In genomic region chr16:15915555-15916081, GRCh38 we compare ENCODE assay signal across 23 cellular contexts. TPM values are rescaled to one million over a fixed set of nuclear protein-coding genes. Genes with fewer than 3 reads are reported as not detected.
DNase-seq lines count a peak whose midpoint lies in the region; ATAC-seq and TF ChIP-seq lines count a peak whose summit lies in the region.
"Had no signal": no experiment of that assay in that cellular context is flagged by ENCODE, and none has a peak within 500 bp of the region (broad histone marks: within the 10 kb centered on the region; RNA-seq: fewer than 3 reads in every experiment).

No MANE protein-coding gene starts in this region.

- no peaks in the 10 kb centered on the region for H3K27me3 Mint-ChIP-seq in activated T-cell treated with anti-CD3 and anti-CD28 coated beads, Interleukin-2, amount 50 U/mL, for 72 hours (ENCODE audit: low read depth)
- peaks cover 2% of the 10 kb centered on the region for H3K27me3 Mint-ChIP-seq in activated T-cell treated with anti-CD3 and anti-CD28 coated beads, Interleukin-2, amount 50 U/mL, for 4 hours (ENCODE audit: low read depth)
- H3K27me3 Mint-ChIP-seq in stimulated activated naive CD8-positive, alpha-beta T cell treated with anti-CD3 and anti-CD28 coated beads, Interleukin-15, amount 100 ng/mL, for 72 hours, result no peaks in the 10 kb centered on the region
- peaks cover 6% of the 10 kb centered on the region for H3K27me3 Mint-ChIP-seq in T-helper 2 cell treated with Interferon-gamma antibody and Interleukin-4, amounts not matched to agents 5 μg/mL and 100 μg/mL, for 36 hours (ENCODE audit: low read depth)

- H3K27ac Mint-ChIP-seq in activated T-cell treated with anti-CD3 and anti-CD28 coated beads, Interleukin-2, amount 50 U/mL, for 72 hours, result no peak overlapping the region
- H3K27ac Mint-ChIP-seq in stimulated activated naive CD8-positive, alpha-beta T cell treated with anti-CD3 and anti-CD28 coated beads, Interleukin-15, amount 100 ng/mL, for 72 hours, result no peak overlapping the region
- no peak overlapping the region for H3K27ac Mint-ChIP-seq in T-helper 2 cell treated with Interferon-gamma antibody and Interleukin-4, amounts not matched to agents 5 μg/mL and 100 μg/mL, for 36 hours
- H3K27ac Mint-ChIP-seq: CD4-positive, CD25-positive, alpha-beta regulatory T cell; GM23338 had no signal

- no peak overlapping the region for H3K27ac ChIP-seq in transverse colon

- ATAC-seq in activated T-cell treated with anti-CD3 and anti-CD28 coated beads, Interleukin-2, amount 50 U/mL, for 72 hours (replicated peaks in 1 of 2), result peak; percentile 55 to 68
- ATAC-seq in activated T-cell treated with anti-CD3 and anti-CD28 coated beads, Interleukin-2, amount 50 U/mL, for 4 hours, result no peak
- peak; percentile 59 for ATAC-seq in stimulated activated naive CD8-positive, alpha-beta T cell treated with anti-CD3 and anti-CD28 coated beads, Interleukin-15, amount 100 ng/mL, for 72 hours
- ATAC-seq in stimulated activated naive CD8-positive, alpha-beta T cell treated with anti-CD3 and anti-CD28 coated beads, Interleukin-15, Interleukin-2, amounts not matched to agents 100 U/mL and 50 U/mL, for 24 hours, result no peak
- ATAC-seq: GM12878, GM23338 had no signal

- no peak for TF ChIP-seq EP300 in transverse colon (IDR thresholded peaks at IDR 0.05; ENCODE audit: low read depth)

- no peak overlapping the region for H3K4me3 Mint-ChIP-seq in activated T-cell treated with anti-CD3 and anti-CD28 coated beads, Interleukin-2, amount 50 U/mL, for 72 hours
- no peak overlapping the region for H3K4me3 Mint-ChIP-seq in activated T-cell treated with anti-CD3 and anti-CD28 coated beads, Interleukin-2, amount 50 U/mL, for 4 hours
- no peak overlapping the region for H3K4me3 Mint-ChIP-seq in stimulated activated naive CD8-positive, alpha-beta T cell treated with anti-CD3 and anti-CD28 coated beads, Interleukin-15, amount 100 ng/mL, for 72 hours
- H3K4me3 Mint-ChIP-seq in T-helper 2 cell treated with Interferon-gamma antibody and Interleukin-4, amounts not matched to agents 5 μg/mL and 100 μg/mL, for 36 hours, result no peak overlapping the region
- H3K4me3 Mint-ChIP-seq: CD4-positive, CD25-positive, alpha-beta regulatory T cell; CD8-positive, alpha-beta memory T cell; GM23338 had no signal

- no peak for TF ChIP-seq CTCF in transverse colon (IDR thresholded peaks at IDR 0.05)

- peaks cover 10% of the 10 kb centered on the region for H3K4me1 Mint-ChIP-seq in activated T-cell treated with anti-CD3 and anti-CD28 coated beads, Interleukin-2, amount 50 U/mL, for 72 hours (ENCODE audit: low read depth)
- H3K4me1 Mint-ChIP-seq in activated T-cell treated with anti-CD3 and anti-CD28 coated beads, Interleukin-2, amount 50 U/mL, for 4 hours (ENCODE audit: low read depth), result peaks cover 11% of the 10 kb centered on the region
- H3K4me1 Mint-ChIP-seq in stimulated activated naive CD8-positive, alpha-beta T cell treated with anti-CD3 and anti-CD28 coated beads, Interleukin-15, amount 100 ng/mL, for 72 hours, result peaks cover 10% of the 10 kb centered on the region
- H3K4me1 Mint-ChIP-seq in T-helper 2 cell treated with Interferon-gamma antibody and Interleukin-4, amounts not matched to agents 5 μg/mL and 100 μg/mL, for 36 hours (ENCODE audit: low read depth), result peaks cover 15% of the 10 kb centered on the region
- H3K4me1 Mint-ChIP-seq: GM23338 had no signal

- TF ChIP-seq POLR2A in transverse colon (IDR thresholded peaks at IDR 0.05), result no peak

- WGBS in transverse colon (ENCODE audit: low coverage in 1 of 2), 2 donors, result 66 to 71% methylated on average over 5 of the region's 5 CpGs

- no peaks in the 10 kb centered on the region for H3K9me3 ChIP-seq in transverse colon
- H3K9me3 ChIP-seq: BE2C had no signal

- H3K36me3 Mint-ChIP-seq in activated T-cell treated with anti-CD3 and anti-CD28 coated beads, Interleukin-2, amount 50 U/mL, for 72 hours (ENCODE audit: insufficient read depth in 2 of 2), result no peaks in the 10 kb centered on the region
- H3K36me3 Mint-ChIP-seq in activated T-cell treated with anti-CD3 and anti-CD28 coated beads, Interleukin-2, amount 50 U/mL, for 4 hours (ENCODE audit: insufficient read depth), result no peaks in the 10 kb centered on the region
- no peaks in the 10 kb centered on the region for H3K36me3 Mint-ChIP-seq in T-helper 2 cell treated with Interferon-gamma antibody and Interleukin-4, amounts not matched to agents 5 μg/mL and 100 μg/mL, for 36 hours (ENCODE audit: low read depth)
- H3K36me3 Mint-ChIP-seq: CD4-positive, CD25-positive, alpha-beta regulatory T cell had no signal

- peaks cover 3 to 4% of the 10 kb centered on the region in 2 donors for H3K9me3 Mint-ChIP-seq in activated T-cell treated with anti-CD3 and anti-CD28 coated beads, Interleukin-2, amount 50 U/mL, for 72 hours
- no peaks in the 10 kb centered on the region for H3K9me3 Mint-ChIP-seq in activated T-cell treated with anti-CD3 and anti-CD28 coated beads, Interleukin-2, amount 50 U/mL, for 4 hours
- no peaks in the 10 kb centered on the region for H3K9me3 Mint-ChIP-seq in stimulated activated naive CD8-positive, alpha-beta T cell treated with anti-CD3 and anti-CD28 coated beads, Interleukin-15, amount 100 ng/mL, for 72 hours
- no peaks in the 10 kb centered on the region for H3K9me3 Mint-ChIP-seq in T-helper 2 cell treated with Interferon-gamma antibody and Interleukin-4, amounts not matched to agents 5 μg/mL and 100 μg/mL, for 36 hours
- H3K9me3 Mint-ChIP-seq: CD8-positive, alpha-beta memory T cell had no signal

- peak in 1 of 2 donors; percentile 6 for DNase-seq in activated T-cell treated with anti-CD3 and anti-CD28 coated beads, Interleukin-2, amount 50 U/mL, for 72 hours
- DNase-seq in activated T-cell treated with anti-CD3 and anti-CD28 coated beads, Interleukin-2, amount 50 U/mL, for 4 hours, result no peak
- DNase-seq in stimulated activated naive CD8-positive, alpha-beta T cell treated with anti-CD3 and anti-CD28 coated beads, Interleukin-15, amount 100 ng/mL, for 72 hours, result no peak
- DNase-seq in stimulated activated naive CD8-positive, alpha-beta T cell treated with anti-CD3 and anti-CD28 coated beads, Interleukin-15, Interleukin-2, amounts not matched to agents 100 U/mL and 50 U/mL, for 24 hours, result no peak
- DNase-seq in amniotic epithelial cell (ENCODE audit: low read depth) (peak; percentile 5), transverse colon (peak; percentile 4), hepatic stellate cell (ENCODE audit: low spot score) (no peak)
- DNase-seq in T-helper 2 cell treated with Interferon-gamma antibody and Interleukin-4, amounts not matched to agents 5 μg/mL and 100 μg/mL, for 36 hours (ENCODE audit: low spot score), result no peak
- DNase-seq: ACHN; BE2C; C1 segment of cervical spinal cord; CD4-positive, CD25-positive, alpha-beta regulatory T cell; CD8-positive, alpha-beta memory T cell; COR-L47; DMS 273 treated with DMSO at 0.1 percent for 48 hours; DMS53; DND-41; EL; HCEC 1CT had no signal

- in situ Hi-C loops in transverse colon (cut with MboI; ENCODE audit: low pct_ligation_motif_present in 1 of 4, low pct_unique_long_range_greater_than_20kb in 1 of 4, low sequenced_read_pairs in 3 of 4), result no loop called here

- no peaks in the 10 kb centered on the region for H3K36me3 ChIP-seq in transverse colon
- H3K36me3 ChIP-seq: BE2C had no signal

- H3K4me1 ChIP-seq in transverse colon, result peaks cover 0 to 5% (median 2%) of the 10 kb centered on the region in 4 donors
- H3K4me1 ChIP-seq: BE2C had no signal

- H3K27me3 ChIP-seq in transverse colon, result no peaks in the 10 kb centered on the region
- H3K27me3 ChIP-seq: BE2C had no signal

- intact Hi-C loops in transverse colon (cut with DNase I; ENCODE audit: low total_unique reads), result no loop called here

- H3K4me3 ChIP-seq in transverse colon, result no peak overlapping the region
- H3K4me3 ChIP-seq: GM12878, GM23338 had no signal

RNA-seq across cellular contexts. Expression of gene CEP20, which starts 27.2 kb away (rescaled TPM):
- 10 to 100 TPM; 59.4 to 81.5 TPM for total RNA-seq in activated T-cell treated with anti-CD3 and anti-CD28 coated beads, Interleukin-2, amount 50 U/mL, for 72 hours
- 10 to 100 TPM; 41.6 to 50.2 (median 44.6) TPM for total RNA-seq in activated T-cell treated with anti-CD3 and anti-CD28 coated beads, Interleukin-2, amount 50 U/mL, for 4 hours
- total RNA-seq in transverse colon, result 10 to 100 TPM in 3 of 4 donors, 1 to 10 TPM in 1; 9.4 to 21.7 (median 20.8) TPM

RNA-seq across cellular contexts. Expression of gene ABCC1, which starts 33.8 kb away (rescaled TPM):
- total RNA-seq in activated T-cell treated with anti-CD3 and anti-CD28 coated beads, Interleukin-2, amount 50 U/mL, for 72 hours, result 10 to 100 TPM; 82.3 to 90.4 TPM
- 10 to 100 TPM; 53.3 to 59.5 (median 54.3) TPM for total RNA-seq in activated T-cell treated with anti-CD3 and anti-CD28 coated beads, Interleukin-2, amount 50 U/mL, for 4 hours
- 10 to 100 TPM; 17.1 to 67.3 (median 36.9) TPM for total RNA-seq in transverse colon

RNA-seq across cellular contexts. Expression of gene MYH11, which starts 58.8 kb away (rescaled TPM):
- total RNA-seq in activated T-cell treated with anti-CD3 and anti-CD28 coated beads, Interleukin-2, amount 50 U/mL, for 72 hours, result not detected
- under 1 TPM; 0.33 to 0.55 (median 0.33) TPM for total RNA-seq in activated T-cell treated with anti-CD3 and anti-CD28 coated beads, Interleukin-2, amount 50 U/mL, for 4 hours
- total RNA-seq in transverse colon, result 1,000 to 10,000 TPM in 2 of 4 donors, 100 to 1,000 TPM in 2; 619 to 1,914 (median 1,058) TPM
- total RNA-seq: CD4-positive, CD25-positive, alpha-beta regulatory T cell; CD8-positive, alpha-beta memory T cell; G401; HT-29 had no signal

Comparison
In these comparisons a context has a peak if more than half of its experiments do, and no peak if none do; other contexts are left out.
1. ATAC-seq: peak in activated T-cell treated with anti-CD3 and anti-CD28 coated beads, Interleukin-2, amount 50 U/mL, for 72 hours (2 of 2) and stimulated activated naive CD8-positive, alpha-beta T cell treated with anti-CD3 and anti-CD28 coated beads, Interleukin-15, amount 100 ng/mL, for 72 hours (single experiment); none in activated T-cell treated with anti-CD3 and anti-CD28 coated beads, Interleukin-2, amount 50 U/mL, for 4 hours (0 of 2) and stimulated activated naive CD8-positive, alpha-beta T cell treated with anti-CD3 and anti-CD28 coated beads, Interleukin-15, Interleukin-2, amounts not matched to agents 100 U/mL and 50 U/mL, for 24 hours (single experiment).
2. DNase-seq: peak in amniotic epithelial cell (single experiment) and transverse colon (single experiment); none in activated T-cell treated with anti-CD3 and anti-CD28 coated beads, Interleukin-2, amount 50 U/mL, for 4 hours (single experiment), stimulated activated naive CD8-positive, alpha-beta T cell treated with anti-CD3 and anti-CD28 coated beads, Interleukin-15, amount 100 ng/mL, for 72 hours (0 of 2), stimulated activated naive CD8-positive, alpha-beta T cell treated with anti-CD3 and anti-CD28 coated beads, Interleukin-15, Interleukin-2, amounts not matched to agents 100 U/mL and 50 U/mL, for 24 hours (single experiment), hepatic stellate cell (single experiment) and T-helper 2 cell treated with Interferon-gamma antibody and Interleukin-4, amounts not matched to agents 5 μg/mL and 100 μg/mL, for 36 hours (single experiment).
3. RNA of gene MYH11, which starts 58.8 kb away (total RNA-seq): 619 to 1,914 TPM in transverse colon; 0.33 to 0.55 TPM in activated T-cell treated with anti-CD3 and anti-CD28 coated beads, Interleukin-2, amount 50 U/mL, for 4 hours and not detected in activated T-cell treated with anti-CD3 and anti-CD28 coated beads, Interleukin-2, amount 50 U/mL, for 72 hours; every median in the first group is over 100 times any median in the second.